7 cellular contexts compared by ENCODE assay signal in the genomic region with DNA sequence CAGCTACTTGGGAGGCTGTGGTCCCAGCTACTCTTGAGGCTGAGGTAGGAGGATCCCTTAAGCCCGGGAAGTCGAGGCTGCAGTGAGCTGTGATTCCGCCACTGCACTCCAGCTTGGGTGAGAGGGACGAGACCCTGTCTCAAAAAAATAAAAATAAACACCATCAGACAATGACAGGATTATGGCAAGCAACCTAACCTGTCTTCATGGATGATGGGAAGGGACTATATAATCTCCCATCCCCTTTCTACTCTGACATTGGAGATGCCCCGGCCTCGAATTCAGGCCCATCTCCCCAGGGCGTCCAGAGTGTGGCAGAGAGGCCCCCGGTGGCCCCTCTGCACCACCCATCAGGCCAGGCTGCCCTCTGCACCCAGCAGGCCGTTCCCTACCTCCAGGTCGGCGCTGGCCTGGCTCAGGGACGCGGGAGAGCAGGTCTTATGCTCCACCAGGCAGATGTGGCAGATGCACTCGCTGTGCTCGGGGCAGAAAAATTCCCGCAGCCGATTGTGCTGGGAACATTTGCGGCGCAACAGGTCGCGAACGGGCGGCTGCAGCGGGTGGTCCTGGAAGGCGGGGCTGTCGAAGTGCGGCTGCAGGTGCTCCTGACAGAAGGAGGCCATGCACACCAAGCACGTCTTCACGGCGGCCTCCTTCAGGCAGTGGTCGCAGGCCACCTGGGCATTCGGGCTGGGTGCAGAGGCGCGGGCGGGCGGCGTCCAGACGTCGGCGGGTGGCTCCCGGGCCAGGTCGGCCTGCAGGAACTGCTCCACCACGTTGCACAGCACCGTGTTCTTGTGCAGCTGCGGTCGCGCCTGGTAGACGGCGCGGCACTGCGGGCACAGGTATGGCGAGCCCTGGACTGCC. TPM values are rescaled to one million over a fixed set of nuclear protein-coding genes. Genes with fewer than 3 reads are reported as not detected.
DNase-seq lines count a peak whose midpoint lies in the region; ATAC-seq and TF ChIP-seq lines count a peak whose summit lies in the region.

No MANE protein-coding gene starts in this region.

- no peaks in the 10 kb centered on the region for H3K9me3 ChIP-seq in psoas muscle

- peaks cover 12% of the 10 kb centered on the region for H3K9me3 Mint-ChIP-seq in activated T-helper 1 cell treated with anti-CD3 and anti-CD28 coated beads, Interleukin-12 subunit alpha, Interleukin-12 subunit beta, Interleukin-2, Interleukin-4 antibody, amounts not matched to agents 30 ng/mL and 10 ng/mL and 1 ng/mL, durations not matched to agents 14 hours and 24 hours and 36 hours

- no peak for TF ChIP-seq CTCF in psoas muscle (IDR thresholded peaks at IDR 0.05)

- H3K4me3 Mint-ChIP-seq in activated T-helper 1 cell treated with anti-CD3 and anti-CD28 coated beads, Interleukin-12 subunit alpha, Interleukin-12 subunit beta, Interleukin-2, Interleukin-4 antibody, amounts not matched to agents 30 ng/mL and 10 ng/mL and 1 ng/mL, durations not matched to agents 14 hours and 24 hours and 36 hours: peak overlapping the region; percentile 93

- no peaks in the 10 kb centered on the region for H3K27me3 ChIP-seq in psoas muscle (ENCODE audit: insufficient read depth in 3 of 3, low read length in 2 of 3)

- peak; percentile 14 for DNase-seq in KBM-7
- DNase-seq in activated T-helper 1 cell treated with anti-CD3 and anti-CD28 coated beads, Interleukin-12 subunit alpha, Interleukin-12 subunit beta, Interleukin-2, Interleukin-4 antibody, amounts not matched to agents 30 ng/mL and 10 ng/mL and 1 ng/mL, durations not matched to agents 14 hours and 24 hours and 36 hours (ENCODE audit: low spot score): no peak
- DNase-seq in cardiac septum (ENCODE audit: low spot score): peak; percentile 79
- peak in 1 of 2 donors; percentile 32 for DNase-seq in psoas muscle
- no peak for DNase-seq in medulla oblongata (ENCODE audit: extremely low spot score)

- intact Hi-C loops in activated T-helper 1 cell treated with anti-CD3 and anti-CD28 coated beads, Interleukin-12 subunit alpha, Interleukin-12 subunit beta, Interleukin-2, Interleukin-4 antibody, amounts not matched to agents 30 ng/mL and 10 ng/mL and 1 ng/mL, durations not matched to agents 14 hours and 24 hours and 36 hours (cut with micrococcal nuclease): loop anchor here (5.0 kb wide), 1 partner anchor 1094 kb away; the partner anchor contains the start of gene SRSF1
- intact Hi-C loops in cardiac septum (cut with DNase I) (loop anchor here (2.0 kb wide), 1 partner anchor 78 kb away; the partner anchor contains the start of gene DGKE), psoas muscle (cut with DNase I) (no loop called here)

- H3K4me3 ChIP-seq in psoas muscle: peak overlapping the region; percentile 81

- H3K4me1 Mint-ChIP-seq in activated T-helper 1 cell treated with anti-CD3 and anti-CD28 coated beads, Interleukin-12 subunit alpha, Interleukin-12 subunit beta, Interleukin-2, Interleukin-4 antibody, amounts not matched to agents 30 ng/mL and 10 ng/mL and 1 ng/mL, durations not matched to agents 14 hours and 24 hours and 36 hours (ENCODE audit: low read depth): peaks cover 68% of the 10 kb centered on the region

- H3K27ac Mint-ChIP-seq in activated T-helper 1 cell treated with anti-CD3 and anti-CD28 coated beads, Interleukin-12 subunit alpha, Interleukin-12 subunit beta, Interleukin-2, Interleukin-4 antibody, amounts not matched to agents 30 ng/mL and 10 ng/mL and 1 ng/mL, durations not matched to agents 14 hours and 24 hours and 36 hours: peak overlapping the region; percentile 89

- peak overlapping the region; percentile 88 for H3K27ac ChIP-seq in psoas muscle

- peaks cover 2% of the 10 kb centered on the region for H3K27me3 Mint-ChIP-seq in activated T-helper 1 cell treated with anti-CD3 and anti-CD28 coated beads, Interleukin-12 subunit alpha, Interleukin-12 subunit beta, Interleukin-2, Interleukin-4 antibody, amounts not matched to agents 30 ng/mL and 10 ng/mL and 1 ng/mL, durations not matched to agents 14 hours and 24 hours and 36 hours (ENCODE audit: insufficient read depth)

- peaks cover 34% of the 10 kb centered on the region for H3K36me3 Mint-ChIP-seq in activated T-helper 1 cell treated with anti-CD3 and anti-CD28 coated beads, Interleukin-12 subunit alpha, Interleukin-12 subunit beta, Interleukin-2, Interleukin-4 antibody, amounts not matched to agents 30 ng/mL and 10 ng/mL and 1 ng/mL, durations not matched to agents 14 hours and 24 hours and 36 hours (ENCODE audit: low read depth)

- in situ Hi-C loops in KBM-7 (cut with MboI; ENCODE audit: low pct_unique_long_range_greater_than_20kb, low sequenced_read_pairs): no loop called here

- 5 to 6% (median 5%) methylated on average over 51 to 52 of the region's 52 CpGs for WGBS in psoas muscle, 3 donors

- peaks cover 0 to 6% of the 10 kb centered on the region in 2 donors for H3K36me3 ChIP-seq in psoas muscle (ENCODE audit: insufficient read depth in 1 of 2, low read depth in 1 of 2)

- H3K4me1 ChIP-seq in psoas muscle: peaks cover 39% of the 10 kb centered on the region

- ATAC-seq in GM18499 (IDR thresholded peaks at IDR 0.05; ENCODE audit: insufficient read depth, unreplicated experiment) (peak; percentile 23), GM21723 (IDR thresholded peaks at IDR 0.05; ENCODE audit: unreplicated experiment) (peak; percentile 34), psoas muscle (peak; percentile 57 to 66 (median 62))

RNA-seq across cellular contexts. Expression of gene TRIM25, which starts 0.6 kb away (rescaled TPM):
- 86.9 and 98.2 TPM in 2 replicates for total RNA-seq in activated T-helper 1 cell treated with anti-CD3 and anti-CD28 coated beads, Interleukin-12 subunit alpha, Interleukin-12 subunit beta, Interleukin-2, Interleukin-4 antibody, amounts not matched to agents 30 ng/mL and 10 ng/mL and 1 ng/mL, durations not matched to agents 14 hours and 24 hours and 36 hours
- total RNA-seq in cardiac septum (15.2 TPM), psoas muscle (10 to 100 TPM; 12.4 to 20.0 (median 17.1) TPM)
- polyA plus RNA-seq in psoas muscle: 1 to 10 TPM; 5.1 to 9.9 (median 9.2) TPM

RNA-seq across cellular contexts. Expression of gene COIL, which starts 47.6 kb away (rescaled TPM):
- 21.0 and 25.2 TPM in 2 replicates for total RNA-seq in activated T-helper 1 cell treated with anti-CD3 and anti-CD28 coated beads, Interleukin-12 subunit alpha, Interleukin-12 subunit beta, Interleukin-2, Interleukin-4 antibody, amounts not matched to agents 30 ng/mL and 10 ng/mL and 1 ng/mL, durations not matched to agents 14 hours and 24 hours and 36 hours
- total RNA-seq in cardiac septum (7.0 TPM), psoas muscle (10 to 100 TPM in 2 of 4 donors, 1 to 10 TPM in 2; 7.1 to 12.3 (median 9.7) TPM)
- 10 to 100 TPM in 1 of 3 donors, 1 to 10 TPM in 2; 6.6 to 11.7 (median 8.4) TPM for polyA plus RNA-seq in psoas muscle

Comparison
In these comparisons a context has a peak if more than half of its experiments do, and no peak if none do; other contexts are left out.
1. DNase-seq: peak in KBM-7 (single experiment) and cardiac septum (single experiment); none in activated T-helper 1 cell treated with anti-CD3 and anti-CD28 coated beads, Interleukin-12 subunit alpha, Interleukin-12 subunit beta, Interleukin-2, Interleukin-4 antibody, amounts not matched to agents 30 ng/mL and 10 ng/mL and 1 ng/mL, durations not matched to agents 14 hours and 24 hours and 36 hours (single experiment) and medulla oblongata (single experiment).
2. intact Hi-C loops: an anchor here in activated T-helper 1 cell treated with anti-CD3 and anti-CD28 coated beads, Interleukin-12 subunit alpha, Interleukin-12 subunit beta, Interleukin-2, Interleukin-4 antibody, amounts not matched to agents 30 ng/mL and 10 ng/mL and 1 ng/mL, durations not matched to agents 14 hours and 24 hours and 36 hours (5.0 kb wide) and cardiac septum (2.0 kb wide); none called in psoas muscle.
3. Peak in every context shown above with its lines, with median percentiles within 50 percentile points of each other: ATAC-seq.